ENCODE assay signal across 16 cellular contexts in the genomic region with DNA sequence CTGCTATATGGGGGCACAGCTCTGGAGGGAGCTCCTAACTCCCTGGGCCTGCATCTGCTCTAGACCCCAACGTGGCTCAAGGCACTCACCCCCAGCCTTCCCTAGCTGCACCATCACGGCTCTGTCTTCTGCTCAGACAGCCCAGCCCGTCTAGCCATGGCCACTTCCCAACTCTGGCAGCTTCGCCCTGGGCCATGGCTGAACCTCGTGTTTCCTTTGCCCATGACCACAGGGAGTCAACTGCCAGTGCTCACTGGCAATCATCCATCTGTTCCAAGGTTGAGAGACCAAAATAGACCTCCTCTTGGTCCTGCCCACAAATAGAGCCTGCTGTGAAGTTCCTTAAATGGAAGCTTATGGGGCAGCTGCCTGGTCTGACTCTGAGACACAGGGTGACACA. TPM values are rescaled to one million over a fixed set of nuclear protein-coding genes. Genes with fewer than 3 reads are reported as not detected.
DNase-seq lines count a peak whose midpoint lies in the region; ATAC-seq and TF ChIP-seq lines count a peak whose summit lies in the region.
"Had no signal": no experiment of that assay in that cellular context is flagged by ENCODE, and none has a peak within 500 bp of the region (broad histone marks: within the 10 kb centered on the region; RNA-seq: fewer than 3 reads in every experiment).

No MANE protein-coding gene starts in this region.

- no peak overlapping the region for H3K27ac ChIP-seq in gastroesophageal sphincter
- H3K27ac ChIP-seq: ovary had no signal

- TF ChIP-seq EP300 in gastroesophageal sphincter (IDR thresholded peaks at IDR 0.05), result no peak

- no peak overlapping the region for H3K4me3 ChIP-seq in gastroesophageal sphincter
- H3K4me3 ChIP-seq: ovary had no signal

- no peaks in the 10 kb centered on the region for H3K36me3 ChIP-seq in gastroesophageal sphincter
- H3K36me3 ChIP-seq: ovary had no signal

- H3K4me1 ChIP-seq in gastroesophageal sphincter, result peaks cover 0 to 24% (median 2%) of the 10 kb centered on the region in 3 donors

- peak; percentile 6 for DNase-seq in COR-L47 (lab: John Stamatoyannopoulos, UW)
- peak; percentile 68 for DNase-seq in M059J (ENCODE audit: low read depth)
- DNase-seq in cerebellum (ENCODE audit: low spot score), result peak; percentile 76
- peak; percentile 68 for DNase-seq in pons (ENCODE audit: low spot score)
- DNase-seq in NCI-H128 (lab: John Stamatoyannopoulos, UW; ENCODE audit: unreplicated experiment), result no peak
- DNase-seq: activated CD4-positive, CD25-positive, alpha-beta regulatory T cell; CD4-positive, CD25-positive, alpha-beta regulatory T cell; NCI-H510A; ovary; stimulated activated CD4-positive, alpha-beta T cell treated with anti-CD3 and anti-CD28 coated beads, Interleukin-4, amount 100 ng/mL, for 24 hours; stimulated activated naive CD8-positive, alpha-beta T cell treated with anti-CD3 and anti-CD28 coated beads, Interleukin-15, Interleukin-2, amounts not matched to agents 100 U/mL and 50 U/mL, for 24 hours had no signal

- 45 to 60% methylated on average over 1 to 2 of the region's 5 CpGs for WGBS in gastroesophageal sphincter (ENCODE audit: low coverage in 1 of 2), 2 donors

- no peak for TF ChIP-seq POLR2A in gastroesophageal sphincter (IDR thresholded peaks at IDR 0.05)

- no peak for ATAC-seq in GM19455 (IDR thresholded peaks at IDR 0.05; ENCODE audit: unreplicated experiment)
- no peak for ATAC-seq in gastroesophageal sphincter
- no peak for ATAC-seq in GM19035 (IDR thresholded peaks at IDR 0.05; ENCODE audit: unreplicated experiment)
- ATAC-seq: stimulated activated naive CD8-positive, alpha-beta T cell treated with anti-CD3 and anti-CD28 coated beads, Interleukin-15, Interleukin-2, amounts not matched to agents 100 U/mL and 50 U/mL, for 24 hours had no signal

- no peaks in the 10 kb centered on the region for H3K9me3 ChIP-seq in gastroesophageal sphincter
- H3K9me3 ChIP-seq: ovary had no signal

- TF ChIP-seq CTCF in gastroesophageal sphincter (IDR thresholded peaks at IDR 0.05), result no peak

- H3K27me3 ChIP-seq in gastroesophageal sphincter, result peaks cover 6% of the 10 kb centered on the region
- H3K27me3 ChIP-seq: ovary had no signal

RNA-seq across cellular contexts. Expression of a gene that starts 5.4 kb away (rescaled TPM):
- total RNA-seq in M059J (2014; rRNA removed; shearing (Covaris generic)), result not detected in 2 replicates
- total RNA-seq in cerebellum (4.8 TPM), gastroesophageal sphincter (not detected)
- total RNA-seq: bronchial epithelial cell; CD4-positive, CD25-positive, alpha-beta regulatory T cell; endothelial cell of umbilical vein had no signal
